24 cellular contexts compared by ENCODE assay signal in the genomic region with DNA sequence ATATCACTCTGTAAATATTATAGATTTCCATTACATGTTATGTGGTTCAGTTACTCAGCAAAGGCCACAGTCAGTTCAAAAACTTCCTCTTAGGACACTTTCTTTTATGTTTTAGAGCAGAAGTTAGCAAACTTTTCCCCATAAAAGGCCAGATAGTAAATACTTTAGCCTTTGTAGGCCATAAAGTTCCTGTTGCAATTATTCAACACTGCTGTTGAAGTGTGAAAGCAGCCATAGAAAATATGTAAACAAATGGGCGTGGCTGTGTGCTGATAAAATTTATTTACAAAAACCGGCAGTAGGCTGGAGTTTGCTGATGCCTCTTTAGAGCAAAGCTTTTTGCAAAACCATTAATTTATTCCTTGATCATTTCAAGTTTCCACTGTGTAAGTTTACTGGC.
DNase-seq lines count a peak whose midpoint lies in the region; ATAC-seq and TF ChIP-seq lines count a peak whose summit lies in the region.
"Had no signal": no experiment of that assay in that cellular context is flagged by ENCODE, and none has a peak within 500 bp of the region (broad histone marks: within the 10 kb centered on the region; RNA-seq: fewer than 3 reads in every experiment).

No MANE protein-coding gene starts in this region.

- H2AK9ac ChIP-seq in IMR-90 (replicated peaks; ENCODE audit: low read depth, low read length, poor library complexity) = no peak overlapping the region

- no peak overlapping the region for H4K5ac ChIP-seq in IMR-90 (ENCODE audit: low read depth, low read length)

- H2BK120ac ChIP-seq in IMR-90 (ENCODE audit: low read depth, low read length) = no peak overlapping the region

- H3K27ac Mint-ChIP-seq in nephron (peak overlapping the region; percentile 28 to 66 (median 49)), nephron progenitor cell (no peak overlapping the region)
- H3K27ac Mint-ChIP-seq: activated naive CD4-positive, alpha-beta T cell treated with anti-CD3 and anti-CD28 coated beads, Interleukin-2, amount 10 ng/mL, durations not matched to agents 7 days and 5 days; activated T-helper 1 cell treated with anti-CD3 and anti-CD28 coated beads, Interleukin-12 subunit alpha, Interleukin-12 subunit beta, Interleukin-2, Interleukin-4 antibody, amounts not matched to agents 30 ng/mL and 10 ng/mL and 1 ng/mL, durations not matched to agents 14 hours and 24 hours and 36 hours; CD4-positive, CD25-positive, alpha-beta regulatory T cell; effector memory CD8-positive, alpha-beta T cell; IgD-negative memory B cell; memory B cell; stimulated activated naive CD8-positive, alpha-beta T cell treated with anti-CD3 and anti-CD28 coated beads, Interleukin-15, amount 100 ng/mL, for 72 hours; T-helper 2 cell treated with Interferon-gamma antibody and Interleukin-4, amounts not matched to agents 5 μg/mL and 100 μg/mL, for 36 hours; WTC11 had no signal

- H3K4me3 ChIP-seq in IMR-90 (ENCODE audit: insufficient read depth, low read depth, low read length) (no peak overlapping the region), astrocyte of the spinal cord (ENCODE audit: low read depth, low read length) (no peak overlapping the region)
- H3K4me3 ChIP-seq: gastrocnemius medialis, uterus had no signal

- no peak overlapping the region for H2AFZ ChIP-seq in IMR-90 (replicated peaks; ENCODE audit: low read length, poor library complexity)

- no peaks in the 10 kb centered on the region for H4K20me1 ChIP-seq in IMR-90 (ENCODE audit: insufficient read depth, low read length)

- H3K4me1 ChIP-seq in IMR-90 (ENCODE audit: control insufficient read depth, insufficient read depth, low read length) = peaks cover 7% of the 10 kb centered on the region
- H3K4me1 ChIP-seq: gastrocnemius medialis, uterus had no signal

- no peaks in the 10 kb centered on the region for H3K9me1 ChIP-seq in IMR-90 (ENCODE audit: insufficient read depth, low read length)

- intact Hi-C loops in IMR-90 (cut with micrococcal nuclease) = loop anchor here (10.0 kb wide), 1 partner anchor 220 kb away; a partner anchor contains a TSS

- no peak overlapping the region for H4K8ac ChIP-seq in IMR-90 (ENCODE audit: low read depth in 2 of 2, low read length in 2 of 2)

- no peak overlapping the region for H4K91ac ChIP-seq in IMR-90 (ENCODE audit: insufficient read depth, low read depth, low read length)

- no peak for TF ChIP-seq CTCF in IMR-90 (conservative IDR thresholded peaks at IDR 0.05; ENCODE audit: low read depth, low read length)
- no peak for TF ChIP-seq CTCF in astrocyte of the spinal cord (IDR thresholded peaks at IDR 0.05; ENCODE audit: low read depth, low read length)
- TF ChIP-seq CTCF in nephron (IDR thresholded peaks at IDR 0.05; ENCODE audit: unreplicated experiment in 3 of 3) = no peak
- no peak for TF ChIP-seq CTCF in nephron progenitor cell (IDR thresholded peaks at IDR 0.05)

- no peaks in the 10 kb centered on the region for H3K79me1 ChIP-seq in IMR-90 (ENCODE audit: low read depth in 1 of 2, low read length in 2 of 2)

- H3K36me3 ChIP-seq in IMR-90 (ENCODE audit: control insufficient read depth, insufficient read depth, low read length) = no peaks in the 10 kb centered on the region
- H3K36me3 ChIP-seq: gastrocnemius medialis, uterus had no signal

- no peaks in the 10 kb centered on the region for H3K36me3 Mint-ChIP-seq in nephron (ENCODE audit: low read depth)
- no peaks in the 10 kb centered on the region for H3K36me3 Mint-ChIP-seq in nephron progenitor cell (ENCODE audit: low read depth)
- H3K36me3 Mint-ChIP-seq: activated naive CD4-positive, alpha-beta T cell treated with anti-CD3 and anti-CD28 coated beads, Interleukin-2, amount 10 ng/mL, durations not matched to agents 7 days and 5 days; CD4-positive, CD25-positive, alpha-beta regulatory T cell; IgD-negative memory B cell; memory B cell; WTC11 had no signal

- DNase-seq in GM04503 (ENCODE audit: low read depth) = peak; percentile 24
- peak; percentile 8 for DNase-seq in IMR-90
- peak; percentile 46 for DNase-seq in astrocyte of the spinal cord (ENCODE audit: low read depth, low spot score)
- no peak for DNase-seq in kidney tubule cell (ENCODE audit: low spot score)
- no peak for DNase-seq in activated CD8-positive, alpha-beta memory T cell treated with anti-CD3 and anti-CD28 coated beads, Interleukin-2, amount 50 U/mL, for 48 hours
- DNase-seq in nephron progenitor cell = no peak
- DNase-seq: activated CD4-positive, alpha-beta T cell treated with anti-CD3 and anti-CD28 coated beads, Interleukin-2, amount 50 U/mL, for 4 hours; activated naive CD4-positive, alpha-beta T cell treated with anti-CD3 and anti-CD28 coated beads, Interleukin-2, amount 10 ng/mL, durations not matched to agents 7 days and 5 days; CD4-positive, CD25-positive, alpha-beta regulatory T cell; cortex of kidney; effector memory CD8-positive, alpha-beta T cell; gastrocnemius medialis; hippocampal formation; left colon; NCI-H2107; nucleus accumbens; stimulated activated naive CD8-positive, alpha-beta T cell treated with anti-CD3 and anti-CD28 coated beads, Interleukin-15, amount 100 ng/mL, for 72 hours; uterus had no signal

- H3K4me2 ChIP-seq in IMR-90 (ENCODE audit: low read depth, low read length) = peak overlapping the region; percentile 7; the same call in 1 of the 2 replicates

- peak overlapping the region; percentile 16; the same call in 1 of the 2 replicates for H2BK20ac ChIP-seq in IMR-90 (ENCODE audit: low read depth, low read length)

- CTCF ChIA-PET in IMR-90 (lab: Yijun Ruan, JAX) = interaction anchor here (0.7 to 1.7 kb wide), 3 partner anchors 9 to 511 kb away, joined by 3 to 7 read pairs (median 3); no protein-coding TSS in a partner anchor

- no peak overlapping the region for H2BK5ac ChIP-seq in IMR-90 (ENCODE audit: low read depth, low read length, poor library complexity, severe bottlenecking)

- no peaks in the 10 kb centered on the region for H3K27me3 Mint-ChIP-seq in nephron (ENCODE audit: low read depth)
- no peaks in the 10 kb centered on the region for H3K27me3 Mint-ChIP-seq in nephron progenitor cell (ENCODE audit: low read depth, poor library complexity)
- H3K27me3 Mint-ChIP-seq: activated naive CD4-positive, alpha-beta T cell treated with anti-CD3 and anti-CD28 coated beads, Interleukin-2, amount 10 ng/mL, durations not matched to agents 7 days and 5 days; effector memory CD8-positive, alpha-beta T cell; IgD-negative memory B cell; stimulated activated naive CD8-positive, alpha-beta T cell treated with anti-CD3 and anti-CD28 coated beads, Interleukin-15, amount 100 ng/mL, for 72 hours had no signal

- dilution Hi-C loops in IMR-90 (cut with HindIII; ENCODE audit: low sequenced_read_pairs, unreplicated experiment) = no loop called here

- no peak for TF ChIP-seq POLR2A in IMR-90 (IDR thresholded peaks at IDR 0.05; ENCODE audit: low read depth, low read length)

- no peak overlapping the region for H3K4me3 Mint-ChIP-seq in nephron
- no peak overlapping the region for H3K4me3 Mint-ChIP-seq in nephron progenitor cell
- H3K4me3 Mint-ChIP-seq: activated naive CD4-positive, alpha-beta T cell treated with anti-CD3 and anti-CD28 coated beads, Interleukin-2, amount 10 ng/mL, durations not matched to agents 7 days and 5 days; activated T-helper 1 cell treated with anti-CD3 and anti-CD28 coated beads, Interleukin-12 subunit alpha, Interleukin-12 subunit beta, Interleukin-2, Interleukin-4 antibody, amounts not matched to agents 30 ng/mL and 10 ng/mL and 1 ng/mL, durations not matched to agents 14 hours and 24 hours and 36 hours; CD4-positive, CD25-positive, alpha-beta regulatory T cell; effector memory CD8-positive, alpha-beta T cell; IgD-negative memory B cell; memory B cell; stimulated activated naive CD8-positive, alpha-beta T cell treated with anti-CD3 and anti-CD28 coated beads, Interleukin-15, amount 100 ng/mL, for 72 hours; T-helper 2 cell treated with Interferon-gamma antibody and Interleukin-4, amounts not matched to agents 5 μg/mL and 100 μg/mL, for 36 hours; WTC11 had no signal

- peak overlapping the region; percentile 54; the same call in 1 of the 2 replicates for H3K18ac ChIP-seq in IMR-90 (ENCODE audit: low read depth, low read length)

- in situ Hi-C loops in IMR-90 (cut with MboI; ENCODE audit: low sequenced_read_pairs) (no loop called here), astrocyte of the spinal cord (cut with HindIII; ENCODE audit: low sequenced_read_pairs) (no loop called here)

- no peak overlapping the region for H3K23ac ChIP-seq in IMR-90 (ENCODE audit: low read depth, low read length)

- no peak overlapping the region for H3K4ac ChIP-seq in IMR-90 (ENCODE audit: low read depth, low read length)

- no CpG with 5 or more reads among the region's 2 CpGs for WGBS in IMR-90 (ENCODE audit: extremely low coverage in 2 of 2, insufficient read length in 1 of 2), 2 experiments

- 0 out of 2 replicates have a peak overlapping the region, but pooled peaks have one; percentile 14 for H3K9ac ChIP-seq in IMR-90 (ENCODE audit: low read depth, low read length)

- no peak overlapping the region for H3K56ac ChIP-seq in IMR-90 (ENCODE audit: extremely low read depth, insufficient read depth, low read length)

- no peak overlapping the region for H2BK15ac ChIP-seq in IMR-90 (ENCODE audit: low read depth, low read length)

- no TSS peak for BruUV-seq in IMR-90 (replicated peaks; lab: Mats Ljungman, UMichigan)

- no peak for TF ChIP-seq RAD21 in IMR-90 (IDR thresholded peaks at IDR 0.05; ENCODE audit: low read length)

- no peak overlapping the region for H3K14ac ChIP-seq in IMR-90 (replicated peaks; ENCODE audit: low read depth, low read length)

- no peaks in the 10 kb centered on the region for H3K9me3 Mint-ChIP-seq in nephron
- H3K9me3 Mint-ChIP-seq in nephron progenitor cell = no peaks in the 10 kb centered on the region
- H3K9me3 Mint-ChIP-seq: activated naive CD4-positive, alpha-beta T cell treated with anti-CD3 and anti-CD28 coated beads, Interleukin-2, amount 10 ng/mL, durations not matched to agents 7 days and 5 days; activated T-helper 1 cell treated with anti-CD3 and anti-CD28 coated beads, Interleukin-12 subunit alpha, Interleukin-12 subunit beta, Interleukin-2, Interleukin-4 antibody, amounts not matched to agents 30 ng/mL and 10 ng/mL and 1 ng/mL, durations not matched to agents 14 hours and 24 hours and 36 hours; effector memory CD8-positive, alpha-beta T cell; IgD-negative memory B cell; memory B cell; stimulated activated naive CD8-positive, alpha-beta T cell treated with anti-CD3 and anti-CD28 coated beads, Interleukin-15, amount 100 ng/mL, for 72 hours; T-helper 2 cell treated with Interferon-gamma antibody and Interleukin-4, amounts not matched to agents 5 μg/mL and 100 μg/mL, for 36 hours; WTC11 had no signal

- H3K9me3 ChIP-seq in IMR-90 (ENCODE audit: control insufficient read depth, insufficient read depth, low read length) = no peaks in the 10 kb centered on the region
- H3K9me3 ChIP-seq: gastrocnemius medialis, uterus had no signal

- peak; percentile 43 for ATAC-seq in IMR-90 (ENCODE audit: low read depth)
- ATAC-seq: effector memory CD8-positive, alpha-beta T cell; gastrocnemius medialis; left colon; stimulated activated naive CD8-positive, alpha-beta T cell treated with anti-CD3 and anti-CD28 coated beads, Interleukin-15, amount 100 ng/mL, for 72 hours; WTC11 had no signal

- H2AK5ac ChIP-seq in IMR-90 (ENCODE audit: low read depth, low read length) = no peak overlapping the region

- H3K27me3 ChIP-seq in IMR-90 (ENCODE audit: control insufficient read depth, insufficient read depth, low read length) = no peaks in the 10 kb centered on the region
- H3K27me3 ChIP-seq: gastrocnemius medialis, uterus had no signal

- POLR2A ChIA-PET in IMR-90 (lab: Charles Lee; ENCODE audit: unreplicated experiment) = no interaction called here

- H3K27ac ChIP-seq in IMR-90 (ENCODE audit: insufficient read depth, low read length) = peak overlapping the region; percentile 54; the same call in 1 of the 2 replicates
- H3K27ac ChIP-seq: gastrocnemius medialis had no signal

- H3K4me1 Mint-ChIP-seq in nephron (peaks cover 14% of the 10 kb centered on the region), nephron progenitor cell (peaks cover 6% of the 10 kb centered on the region)
- H3K4me1 Mint-ChIP-seq: activated naive CD4-positive, alpha-beta T cell treated with anti-CD3 and anti-CD28 coated beads, Interleukin-2, amount 10 ng/mL, durations not matched to agents 7 days and 5 days; CD4-positive, CD25-positive, alpha-beta regulatory T cell; IgD-negative memory B cell; memory B cell; stimulated activated naive CD8-positive, alpha-beta T cell treated with anti-CD3 and anti-CD28 coated beads, Interleukin-15, amount 100 ng/mL, for 72 hours had no signal

Comparison
In these comparisons a context has a peak if more than half of its experiments do, and no peak if none do; other contexts are left out.
1. DNase-seq: peak in GM04503 (single experiment), IMR-90 (single experiment) and astrocyte of the spinal cord (single experiment); none in kidney tubule cell (single experiment), activated CD8-positive, alpha-beta memory T cell treated with anti-CD3 and anti-CD28 coated beads, Interleukin-2, amount 50 U/mL, for 48 hours (single experiment) and nephron progenitor cell (single experiment).